In genomic region chr17:10192963-10193362, GRCh38 we compare ENCODE assay signal across 22 cellular contexts. TPM values are rescaled to one million over a fixed set of nuclear protein-coding genes. Genes with fewer than 3 reads are reported as not detected.
DNase-seq lines count a peak whose midpoint lies in the region; ATAC-seq, FAIRE-seq and TF ChIP-seq lines count a peak whose summit lies in the region.
"Had no signal": no experiment of that assay in that cellular context is flagged by ENCODE, and none has a peak within 500 bp of the region (broad histone marks: within the 10 kb centered on the region; RNA-seq: fewer than 3 reads in every experiment).

No MANE protein-coding gene starts in this region.

- intact Hi-C loops in left lung (cut with DNase I) = loop anchor here in 1 of 2 donors (10.0 kb wide), 1 partner anchor 68 kb away; no protein-coding TSS in a partner anchor
- intact Hi-C loops in upper lobe of right lung (cut with DNase I) = no loop called here

- H3K9me3 ChIP-seq in left lung (peaks cover 0 to 21% of the 10 kb centered on the region in 2 donors), upper lobe of right lung (peaks cover 11% of the 10 kb centered on the region)
- H3K9me3 ChIP-seq: HAP-1, SK-N-SH had no signal

- H3K4me1 ChIP-seq in left lung (peaks cover 0 to 13% of the 10 kb centered on the region in 2 donors), upper lobe of right lung (peaks cover 3% of the 10 kb centered on the region)
- H3K4me1 ChIP-seq: HAP-1 had no signal

- no peak for FAIRE-seq in HTR-8/SVneo (lab: Jason Lieb, UNC)
- FAIRE-seq: endometrium, TTC549 had no signal

- peak; percentile 41 for DNase-seq in HTR-8/SVneo (ENCODE audit: insufficient read length, low spot score)
- DNase-seq in fibroblast of gingiva (ENCODE audit: low read depth) = peak; percentile 37
- DNase-seq in left lung = no peak
- DNase-seq in upper lobe of right lung = no peak
- DNase-seq: activated CD4-positive, alpha-beta T cell treated with anti-CD3 and anti-CD28 coated beads, Interleukin-2, amount 50 U/mL, for 1 hour; CD4-positive, alpha-beta T cell; kidney glomerular epithelial cell; naive B cell; NCI-H1694 treated with DMSO at 0.1 percent for 48 hours; OCI-M1; SK-N-SH; stimulated activated CD4-positive, alpha-beta T cell treated with anti-CD3 and anti-CD28 coated beads, Interleukin-2, amount 100 ng/mL, for 24 hours; stimulated activated CD8-positive, alpha-beta memory T cell treated with anti-CD3 and anti-CD28 coated beads, Interleukin-4, amount 100 ng/mL, for 48 hours had no signal

- H3K27ac ChIP-seq in left lung (no peak overlapping the region), upper lobe of right lung (peak overlapping the region; percentile 6)
- H3K27ac ChIP-seq: thoracic aorta had no signal

- H3K27me3 ChIP-seq in left lung = peaks cover 6 to 22% of the 10 kb centered on the region in 2 donors
- H3K27me3 ChIP-seq in upper lobe of right lung = peaks cover 7% of the 10 kb centered on the region

- H3K4me3 ChIP-seq in left lung (no peak overlapping the region), upper lobe of right lung (no peak overlapping the region)
- H3K4me3 ChIP-seq: HAP-1, thoracic aorta had no signal

- H3K36me3 ChIP-seq in left lung (no peaks in the 10 kb centered on the region), upper lobe of right lung (no peaks in the 10 kb centered on the region)
- H3K36me3 ChIP-seq: HAP-1, thoracic aorta had no signal

- TF ChIP-seq CTCF in left lung (IDR thresholded peaks at IDR 0.05) (no peak), upper lobe of right lung (IDR thresholded peaks at IDR 0.05) (no peak)

- ATAC-seq in left lung (peak; percentile 61), upper lobe of right lung (no peak), GM18909 (IDR thresholded peaks at IDR 0.05; ENCODE audit: poor library complexity, unreplicated experiment) (no peak), GM21825 (IDR thresholded peaks at IDR 0.05; ENCODE audit: unreplicated experiment) (no peak), HG03354 (IDR thresholded peaks at IDR 0.05; ENCODE audit: poor library complexity, severe bottlenecking, unreplicated experiment) (no peak)
- ATAC-seq: activated naive CD4-positive, alpha-beta T cell treated with anti-CD3 and anti-CD28 coated beads, Interleukin-2, amount 50 U/mL, for 72 hours had no signal

RNA-seq across cellular contexts. Expression of gene GAS7, which starts 5.4 kb away (rescaled TPM):
- total RNA-seq in left lung (10 to 100 TPM; 57.9 to 83.4 TPM), upper lobe of right lung (50.6 TPM)
- total RNA-seq: pulmonary artery endothelial cell had no signal

Comparison
In these comparisons a context has a peak if more than half of its experiments do, and no peak if none do; other contexts are left out.
1. DNase-seq: peak in HTR-8/SVneo (single experiment) and fibroblast of gingiva (single experiment); none in left lung (0 of 2) and upper lobe of right lung (single experiment).